ENCODE assay signal across 20 cellular contexts in genomic region chr2:19844750-19845149, GRCh38.
"Had no signal": no experiment of that assay in that cellular context is flagged by ENCODE, and none has a peak within 500 bp of the region (broad histone marks: within the 10 kb centered on the region; RNA-seq: fewer than 3 reads in every experiment).

No MANE protein-coding gene starts in this region.

- H3K4me1 Mint-ChIP-seq: naive thymus-derived CD4-positive, alpha-beta T cell; stimulated activated naive B cell treated with anti-CD40 and anti-IgM and Interleukin-4, amounts not matched to agents 10 μg/mL and 1 μg/mL and 100 μg/mL, for 72 hours had no signal

- ATAC-seq: lower lobe of right lung; mucosa of descending colon; naive thymus-derived CD4-positive, alpha-beta T cell; natural killer cell treated with Interleukin-12 subunit alpha and Interleukin-12 subunit beta and Interleukin-15 and Interleukin-18, amount 100 ng/mL, for 72 hours; psoas muscle; stimulated activated naive B cell treated with anti-CD40 and anti-IgM and Interleukin-4, amounts not matched to agents 10 μg/mL and 1 μg/mL and 100 μg/mL, for 72 hours; stimulated activated naive CD8-positive, alpha-beta T cell treated with anti-CD3 and anti-CD28 coated beads, Interleukin-15, Interleukin-2, amounts not matched to agents 100 U/mL and 50 U/mL, for 24 hours; upper lobe of right lung had no signal

- DNase-seq: hippocampal formation; lower lobe of right lung; mammary epithelial cell; mesenchymal stem cell; midbrain; mucosa of descending colon; naive thymus-derived CD4-positive, alpha-beta T cell; nucleus accumbens; psoas muscle; right lobe of liver; stimulated activated CD4-positive, alpha-beta T cell treated with anti-CD3 and anti-CD28 coated beads, Interleukin-1b, Interleukin-23, amount 100 ng/mL, for 48 hours; stimulated activated CD4-positive, alpha-beta T cell treated with anti-CD3 and anti-CD28 coated beads, Interleukin-2, amount 100 ng/mL, for 48 hours; stimulated activated naive B cell treated with anti-CD40 and anti-IgM and Interleukin-4, amounts not matched to agents 10 μg/mL and 1 μg/mL and 100 μg/mL, for 72 hours; stimulated activated naive CD8-positive, alpha-beta T cell treated with anti-CD3 and anti-CD28 coated beads, Interleukin-15, Interleukin-2, amounts not matched to agents 100 U/mL and 50 U/mL, for 24 hours; stomach; testis; thyroid gland; transverse colon; upper lobe of right lung had no signal

- H3K9me3 Mint-ChIP-seq: natural killer cell treated with Interleukin-12 subunit alpha and Interleukin-12 subunit beta and Interleukin-15 and Interleukin-18, amount 100 ng/mL, for 72 hours had no signal

- H3K27ac Mint-ChIP-seq: naive thymus-derived CD4-positive, alpha-beta T cell; natural killer cell treated with Interleukin-12 subunit alpha and Interleukin-12 subunit beta and Interleukin-15 and Interleukin-18, amount 100 ng/mL, for 72 hours; stimulated activated naive B cell treated with anti-CD40 and anti-IgM and Interleukin-4, amounts not matched to agents 10 μg/mL and 1 μg/mL and 100 μg/mL, for 72 hours had no signal

- H3K36me3 Mint-ChIP-seq: naive thymus-derived CD4-positive, alpha-beta T cell; natural killer cell treated with Interleukin-12 subunit alpha and Interleukin-12 subunit beta and Interleukin-15 and Interleukin-18, amount 100 ng/mL, for 72 hours; stimulated activated naive B cell treated with anti-CD40 and anti-IgM and Interleukin-4, amounts not matched to agents 10 μg/mL and 1 μg/mL and 100 μg/mL, for 72 hours had no signal

- H3K4me3 Mint-ChIP-seq: naive thymus-derived CD4-positive, alpha-beta T cell; natural killer cell treated with Interleukin-12 subunit alpha and Interleukin-12 subunit beta and Interleukin-15 and Interleukin-18, amount 100 ng/mL, for 72 hours; stimulated activated naive B cell treated with anti-CD40 and anti-IgM and Interleukin-4, amounts not matched to agents 10 μg/mL and 1 μg/mL and 100 μg/mL, for 72 hours had no signal
